Comparison of ENCODE assay signal across 8 cellular contexts in genomic region chr1:95073446-95073845, GRCh38. TPM values are rescaled to one million over a fixed set of nuclear protein-coding genes. Genes with fewer than 3 reads are reported as not detected.
DNase-seq lines count a peak whose midpoint lies in the region; ATAC-seq and TF ChIP-seq lines count a peak whose summit lies in the region.

No MANE protein-coding gene starts in this region.

- ATAC-seq in natural killer cell treated with Interleukin-12 subunit alpha and Interleukin-12 subunit beta and Interleukin-15 and Interleukin-18, amount 100 ng/mL, for 72 hours = no peak

- no peak for DNase-seq in natural killer cell treated with Interleukin-12 subunit alpha and Interleukin-12 subunit beta and Interleukin-15 and Interleukin-18, amount 100 ng/mL, for 72 hours (ENCODE audit: low spot score)
- no peak for DNase-seq in GF-D8 (lab: John Stamatoyannopoulos, UW)
- DNase-seq in RPMI8226 = no peak
- no peak for DNase-seq in middle frontal gyrus (ENCODE audit: extremely low spot score, low spot score)
- DNase-seq in NCI-H226 = no peak

- peak overlapping the region; percentile 98 for H3K4me3 Mint-ChIP-seq in dendritic cell treated with granulocyte-macrophage colony-stimulating factor and Interleukin-4, amounts not matched to agents 40 ng/mL and 50 ng/mL, for 4 days
- peak overlapping the region; percentile 98 for H3K4me3 Mint-ChIP-seq in natural killer cell treated with Interleukin-12 subunit alpha and Interleukin-12 subunit beta and Interleukin-15 and Interleukin-18, amount 100 ng/mL, for 72 hours

- H3K9me3 ChIP-seq in KOPT-K1 (ENCODE audit: insufficient read depth, low read length, poor library complexity, severe bottlenecking) = no peaks in the 10 kb centered on the region

- H3K9me3 Mint-ChIP-seq in dendritic cell treated with granulocyte-macrophage colony-stimulating factor and Interleukin-4, amounts not matched to agents 40 ng/mL and 50 ng/mL, for 4 days = no peaks in the 10 kb centered on the region
- no peaks in the 10 kb centered on the region for H3K9me3 Mint-ChIP-seq in natural killer cell treated with Interleukin-12 subunit alpha and Interleukin-12 subunit beta and Interleukin-15 and Interleukin-18, amount 100 ng/mL, for 72 hours

- peak overlapping the region; percentile 97 for H3K27ac Mint-ChIP-seq in dendritic cell treated with granulocyte-macrophage colony-stimulating factor and Interleukin-4, amounts not matched to agents 40 ng/mL and 50 ng/mL, for 4 days
- H3K27ac Mint-ChIP-seq in natural killer cell treated with Interleukin-12 subunit alpha and Interleukin-12 subunit beta and Interleukin-15 and Interleukin-18, amount 100 ng/mL, for 72 hours = peak overlapping the region; percentile 92 to 97

- no peaks in the 10 kb centered on the region for H3K36me3 ChIP-seq in KOPT-K1 (ENCODE audit: insufficient read depth, low read length)

- intact Hi-C loops in dendritic cell treated with granulocyte-macrophage colony-stimulating factor and Interleukin-4, amounts not matched to agents 40 ng/mL and 50 ng/mL, for 4 days (cut with micrococcal nuclease) = no loop called here

- H3K27ac ChIP-seq in C4-2B (peak overlapping the region; percentile 85), KOPT-K1 (ENCODE audit: low read depth, low read length, poor library complexity, severe bottlenecking) (peak overlapping the region; percentile 68)

- H3K4me1 Mint-ChIP-seq in dendritic cell treated with granulocyte-macrophage colony-stimulating factor and Interleukin-4, amounts not matched to agents 40 ng/mL and 50 ng/mL, for 4 days (ENCODE audit: low read depth) = peaks cover 6% of the 10 kb centered on the region
- peaks cover 17 to 25% of the 10 kb centered on the region in 2 donors for H3K4me1 Mint-ChIP-seq in natural killer cell treated with Interleukin-12 subunit alpha and Interleukin-12 subunit beta and Interleukin-15 and Interleukin-18, amount 100 ng/mL, for 72 hours (ENCODE audit: low read depth in 2 of 2)

- peaks cover 13% of the 10 kb centered on the region for H3K36me3 Mint-ChIP-seq in dendritic cell treated with granulocyte-macrophage colony-stimulating factor and Interleukin-4, amounts not matched to agents 40 ng/mL and 50 ng/mL, for 4 days (ENCODE audit: low read depth)
- no peaks in the 10 kb centered on the region for H3K36me3 Mint-ChIP-seq in natural killer cell treated with Interleukin-12 subunit alpha and Interleukin-12 subunit beta and Interleukin-15 and Interleukin-18, amount 100 ng/mL, for 72 hours

- no peak for TF ChIP-seq CTCF in C4-2B (conservative IDR thresholded peaks at IDR 0.05)

- H3K27me3 Mint-ChIP-seq in dendritic cell treated with granulocyte-macrophage colony-stimulating factor and Interleukin-4, amounts not matched to agents 40 ng/mL and 50 ng/mL, for 4 days = peaks cover 11% of the 10 kb centered on the region
- H3K27me3 Mint-ChIP-seq in natural killer cell treated with Interleukin-12 subunit alpha and Interleukin-12 subunit beta and Interleukin-15 and Interleukin-18, amount 100 ng/mL, for 72 hours = peaks cover 0 to 2% of the 10 kb centered on the region in 2 donors

RNA-seq across cellular contexts. Expression of gene ALG14, which starts 0.7 kb away (rescaled TPM):
- total RNA-seq in natural killer cell treated with Interleukin-12 subunit alpha and Interleukin-12 subunit beta and Interleukin-15 and Interleukin-18, amount 100 ng/mL, for 72 hours = 1 to 10 TPM; 3.9 to 5.2 TPM

RNA-seq across cellular contexts. Expression of gene TLCD4, which starts 43.7 kb away (rescaled TPM):
- not detected for total RNA-seq in natural killer cell treated with Interleukin-12 subunit alpha and Interleukin-12 subunit beta and Interleukin-15 and Interleukin-18, amount 100 ng/mL, for 72 hours
